1 cellular context compared by ENCODE assay signal in genomic region chr3:107939621-107940236, GRCh38.
TF ChIP-seq lines count a peak whose summit lies in the region.

No MANE protein-coding gene starts in this region.

TF ChIP-seq in GM23338, 12 proteins besides CTCF, POLR2A, EP300 and RAD21 (continued from another document):
- TF ChIP-seq, protein P1, sequence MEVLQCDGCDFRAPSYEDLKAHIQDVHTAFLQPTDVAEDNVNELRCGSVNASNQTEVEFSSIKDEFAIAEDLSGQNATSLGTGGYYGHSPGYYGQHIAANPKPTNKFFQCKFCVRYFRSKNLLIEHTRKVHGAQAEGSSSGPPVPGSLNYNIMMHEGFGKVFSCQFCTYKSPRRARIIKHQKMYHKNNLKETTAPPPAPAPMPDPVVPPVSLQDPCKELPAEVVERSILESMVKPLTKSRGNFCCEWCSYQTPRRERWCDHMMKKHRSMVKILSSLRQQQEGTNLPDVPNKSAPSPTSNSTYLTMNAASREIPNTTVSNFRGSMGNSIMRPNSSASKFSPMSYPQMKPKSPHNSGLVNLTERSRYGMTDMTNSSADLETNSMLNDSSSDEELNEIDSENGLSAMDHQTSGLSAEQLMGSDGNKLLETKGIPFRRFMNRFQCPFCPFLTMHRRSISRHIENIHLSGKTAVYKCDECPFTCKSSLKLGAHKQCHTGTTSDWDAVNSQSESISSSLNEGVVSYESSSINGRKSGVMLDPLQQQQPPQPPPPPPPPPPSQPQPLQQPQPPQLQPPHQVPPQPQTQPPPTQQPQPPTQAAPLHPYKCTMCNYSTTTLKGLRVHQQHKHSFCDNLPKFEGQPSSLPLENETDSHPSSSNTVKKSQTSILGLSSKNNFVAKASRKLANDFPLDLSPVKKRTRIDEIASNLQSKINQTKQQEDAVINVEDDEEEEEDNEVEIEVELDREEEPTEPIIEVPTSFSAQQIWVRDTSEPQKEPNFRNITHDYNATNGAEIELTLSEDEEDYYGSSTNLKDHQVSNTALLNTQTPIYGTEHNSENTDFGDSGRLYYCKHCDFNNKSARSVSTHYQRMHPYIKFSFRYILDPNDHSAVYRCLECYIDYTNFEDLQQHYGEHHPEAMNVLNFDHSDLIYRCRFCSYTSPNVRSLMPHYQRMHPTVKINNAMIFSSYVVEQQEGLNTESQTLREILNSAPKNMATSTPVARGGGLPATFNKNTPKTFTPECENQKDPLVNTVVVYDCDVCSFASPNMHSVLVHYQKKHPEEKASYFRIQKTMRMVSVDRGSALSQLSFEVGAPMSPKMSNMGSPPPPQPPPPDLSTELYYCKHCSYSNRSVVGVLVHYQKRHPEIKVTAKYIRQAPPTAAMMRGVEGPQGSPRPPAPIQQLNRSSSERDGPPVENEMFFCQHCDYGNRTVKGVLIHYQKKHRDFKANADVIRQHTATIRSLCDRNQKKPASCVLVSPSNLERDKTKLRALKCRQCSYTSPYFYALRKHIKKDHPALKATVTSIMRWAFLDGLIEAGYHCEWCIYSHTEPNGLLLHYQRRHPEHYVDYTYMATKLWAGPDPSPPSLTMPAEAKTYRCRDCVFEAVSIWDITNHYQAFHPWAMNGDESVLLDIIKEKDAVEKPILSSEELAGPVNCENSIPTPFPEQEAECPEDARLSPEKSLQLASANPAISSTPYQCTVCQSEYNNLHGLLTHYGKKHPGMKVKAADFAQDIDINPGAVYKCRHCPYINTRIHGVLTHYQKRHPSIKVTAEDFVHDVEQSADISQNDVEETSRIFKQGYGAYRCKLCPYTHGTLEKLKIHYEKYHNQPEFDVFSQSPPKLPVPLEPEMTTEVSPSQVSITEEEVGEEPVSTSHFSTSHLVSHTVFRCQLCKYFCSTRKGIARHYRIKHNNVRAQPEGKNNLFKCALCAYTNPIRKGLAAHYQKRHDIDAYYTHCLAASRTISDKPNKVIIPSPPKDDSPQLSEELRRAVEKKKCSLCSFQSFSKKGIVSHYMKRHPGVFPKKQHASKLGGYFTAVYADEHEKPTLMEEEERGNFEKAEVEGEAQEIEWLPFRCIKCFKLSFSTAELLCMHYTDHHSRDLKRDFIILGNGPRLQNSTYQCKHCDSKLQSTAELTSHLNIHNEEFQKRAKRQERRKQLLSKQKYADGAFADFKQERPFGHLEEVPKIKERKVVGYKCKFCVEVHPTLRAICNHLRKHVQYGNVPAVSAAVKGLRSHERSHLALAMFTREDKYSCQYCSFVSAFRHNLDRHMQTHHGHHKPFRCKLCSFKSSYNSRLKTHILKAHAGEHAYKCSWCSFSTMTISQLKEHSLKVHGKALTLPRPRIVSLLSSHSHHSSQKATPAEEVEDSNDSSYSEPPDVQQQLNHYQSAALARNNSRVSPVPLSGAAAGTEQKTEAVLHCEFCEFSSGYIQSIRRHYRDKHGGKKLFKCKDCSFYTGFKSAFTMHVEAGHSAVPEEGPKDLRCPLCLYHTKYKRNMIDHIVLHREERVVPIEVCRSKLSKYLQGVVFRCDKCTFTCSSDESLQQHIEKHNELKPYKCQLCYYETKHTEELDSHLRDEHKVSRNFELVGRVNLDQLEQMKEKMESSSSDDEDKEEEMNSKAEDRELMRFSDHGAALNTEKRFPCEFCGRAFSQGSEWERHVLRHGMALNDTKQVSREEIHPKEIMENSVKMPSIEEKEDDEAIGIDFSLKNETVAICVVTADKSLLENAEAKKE (CRISPR knock-in tag; IDR thresholded peaks at IDR 0.05), result no peak
- TF ChIP-seq POLR2AphosphoS5 (IDR thresholded peaks at IDR 0.05; ENCODE audit: low read depth) (no peak), REST (IDR thresholded peaks at IDR 0.05; ENCODE audit: unreplicated experiment) (no peak), ZNF331 (CRISPR knock-in tag; IDR thresholded peaks at IDR 0.05; ENCODE audit: low read depth) (no peak), EZH2phosphoT487 (IDR thresholded peaks at IDR 0.05; ENCODE audit: unreplicated experiment) (no peak), JUNB (IDR thresholded peaks at IDR 0.05; ENCODE audit: unreplicated experiment) (no peak)
